Comparison of ENCODE assay signal across 8 cellular contexts in genomic region chr19:35648017-35648961, GRCh38. TPM values are rescaled to one million over a fixed set of nuclear protein-coding genes. Genes with fewer than 3 reads are reported as not detected.
A peak's percentile ranks its signal among the peaks of the same experiment; 100 is the strongest.
DNase-seq lines count a peak whose midpoint lies in the region; ATAC-seq and TF ChIP-seq lines count a peak whose summit lies in the region.

COX6B1 (plus strand) TSS chr19:35648323; CDS start chr19:35651244, 2,921 bp downstream.

- peak; percentile 50 for ATAC-seq in GM21576 (IDR thresholded peaks at IDR 0.05; ENCODE audit: unreplicated experiment)
- ATAC-seq in PC-3, result peak; percentile 58

- H3K27ac ChIP-seq in PC-3 (ENCODE audit: low read length) (peak within 1 kb of the TSS; percentile 34), epithelial cell of prostate (peak within 1 kb of the TSS; percentile 45)

- H3F3A ChIP-seq in PC-3 (ENCODE audit: low read length, unreplicated experiment), result no peaks in the 10 kb centered on the region

- no peak for TF ChIP-seq RAD21 in Ishikawa (IDR thresholded peaks at IDR 0.05; ENCODE audit: low read depth)

- peak within 1 kb of the TSS; percentile 96 for H3K4me3 ChIP-seq in PC-3 (ENCODE audit: low read length)

- peak within 1 kb of the TSS; percentile 77 for H2AFZ ChIP-seq in PC-3 (ENCODE audit: low read length)

- H3K4me2 ChIP-seq in PC-3 (ENCODE audit: low read length), result peak within 1 kb of the TSS; percentile 97

- H3K9me2 ChIP-seq in PC-3 (replicated peaks; ENCODE audit: low read length), result no peaks in the 10 kb centered on the region

- TF ChIP-seq EP300 in Ishikawa (IDR thresholded peaks at IDR 0.05; ENCODE audit: borderline replicate concordance), result no peak

- no peaks in the 10 kb centered on the region for H4K20me1 ChIP-seq in PC-3 (ENCODE audit: low read length)

- intact Hi-C loops in PC-3 (cut with micrococcal nuclease), result no loop called here

- POLR2A ChIA-PET in PC-3 (lab: Charles Lee; ENCODE audit: unreplicated experiment), result interaction anchor here (0.6 to 0.7 kb wide), 4 partner anchors 57 to 138 kb away, joined by 3 to 6 read pairs (median 4); no protein-coding TSS in a partner anchor

- no peak for TF ChIP-seq CTCF in PC-3 (conservative IDR thresholded peaks at IDR 0.05; ENCODE audit: low read depth, low read length)

- peak within 1 kb of the TSS; percentile 92 for H3K9ac ChIP-seq in PC-3 (ENCODE audit: low read length)

- TSS peak; percentile 87 for BruUV-seq in PC-3 (replicated peaks; lab: Mats Ljungman, UMichigan)

- peaks cover 31% of the 10 kb centered on the region for H3K79me2 ChIP-seq in PC-3 (ENCODE audit: low read length)

- no peaks in the 10 kb centered on the region for H3K36me3 ChIP-seq in PC-3 (ENCODE audit: low read depth, low read length)

- H3K9me3 ChIP-seq in PC-3 (ENCODE audit: low read length), result no peaks in the 10 kb centered on the region

- H3K27me3 ChIP-seq in PC-3 (ENCODE audit: low read length), result no peaks in the 10 kb centered on the region

- CTCF ChIA-PET in PC-3 (lab: Charles Lee), result interaction anchor here (0.6 kb wide), 1 partner anchor 64 kb away, joined by 7 read pairs; no protein-coding TSS in a partner anchor

- DNase-seq in DMS 273 (lab: John Stamatoyannopoulos, UW; ENCODE audit: unreplicated experiment) (peak; percentile 99), PC-3 (peak; percentile 94), activated T-cell treated with anti-CD3 and anti-CD28 coated beads for 48 hours (ENCODE audit: low read depth) (peak; percentile 86), epithelial cell of prostate (ENCODE audit: low read depth, low spot score) (peak; percentile 84), mucosa of gallbladder (ENCODE audit: low spot score) (peak; percentile 96)
- peak; percentile 77 to 81 for DNase-seq in stimulated activated CD8-positive, alpha-beta memory T cell treated with anti-CD3 and anti-CD28 coated beads, Interleukin-4, amount 100 ng/mL, for 4 hours (ENCODE audit: low read depth in 2 of 2, low spot score in 1 of 2)

- peaks cover 6% of the 10 kb centered on the region; the same call in 1 of the 2 replicates for H3K4me1 ChIP-seq in PC-3 (ENCODE audit: insufficient read depth, low read length)

TF ChIP-seq in Ishikawa, 13 proteins besides CTCF, POLR2A, EP300 and RAD21:
- peak; percentile 41; the same call in 1 of the 2 replicates for TF ChIP-seq MAX (IDR thresholded peaks at IDR 0.05)
- TF ChIP-seq REST (IDR thresholded peaks at IDR 0.05; ENCODE audit: low read depth), result no peak
- peak; percentile 38; the same call in 1 of the 2 replicates for TF ChIP-seq CREB1 (IDR thresholded peaks at IDR 0.05; ENCODE audit: low read depth)
- peak; percentile 71 for TF ChIP-seq TAF1 (IDR thresholded peaks at IDR 0.05; ENCODE audit: low read depth)

RNA-seq across cellular contexts. Expression of gene COX6B1, which starts in this region (rescaled TPM):
- total RNA-seq in PC-3 (2014; rRNA removed) (405 and 563 TPM in 2 replicates), mucosa of gallbladder (459 TPM)

Comparison
In these comparisons a context has a peak if more than half of its experiments do, and no peak if none do; other contexts are left out.
1. Peak in every context shown above with its lines: DNase-seq, ATAC-seq, H3K4me3 ChIP-seq and H3K27ac ChIP-seq.